ENCODE assay signal across 20 cellular contexts in the genomic region with DNA sequence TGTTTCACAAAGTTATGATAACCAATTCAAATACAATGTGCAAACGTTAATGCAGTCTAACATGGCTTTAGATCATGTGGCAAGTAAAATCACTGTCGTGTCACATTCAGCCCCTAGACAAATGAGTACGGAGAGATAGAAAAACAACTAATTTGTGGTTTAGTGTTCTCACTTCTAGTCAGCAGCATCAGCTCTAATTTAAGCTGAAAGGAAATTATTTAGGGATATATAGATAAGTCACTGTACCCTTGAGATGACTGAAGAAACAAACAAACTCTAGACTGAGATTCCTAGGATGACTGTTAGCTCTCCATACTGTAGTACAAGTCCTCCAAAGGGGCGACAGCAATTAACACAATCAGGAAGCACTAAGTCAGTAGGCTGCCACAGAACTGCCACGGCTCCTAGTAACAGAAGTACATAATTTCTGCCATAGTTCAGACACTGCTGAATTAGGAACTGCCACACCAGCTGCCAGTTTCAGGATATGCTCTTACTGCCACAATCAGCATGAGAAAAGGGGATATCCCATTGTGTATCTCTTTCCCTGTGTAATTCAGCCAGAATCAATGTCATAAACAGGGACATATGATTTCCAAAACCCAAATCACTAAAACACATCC.
DNase-seq lines count a peak whose midpoint lies in the region; ATAC-seq and TF ChIP-seq lines count a peak whose summit lies in the region.
"Had no signal": no experiment of that assay in that cellular context is flagged by ENCODE, and none has a peak within 500 bp of the region (broad histone marks: within the 10 kb centered on the region; RNA-seq: fewer than 3 reads in every experiment).

No MANE protein-coding gene starts in this region.

- no peaks in the 10 kb centered on the region for H3K4me1 ChIP-seq in fibroblast of lung (ENCODE audit: control insufficient read depth, extremely low read depth, insufficient read depth, low read length)
- H3K4me1 ChIP-seq: esophagus squamous epithelium, uterus had no signal

- peaks cover 12% of the 10 kb centered on the region for H3K36me3 Mint-ChIP-seq in HFFc6 (ENCODE audit: low read depth)
- H3K36me3 Mint-ChIP-seq: activated naive CD8-positive, alpha-beta T cell; CD8-positive, alpha-beta memory T cell; mesothelial cell of epicardium had no signal

- peak; percentile 38 for ATAC-seq in GM18519 (IDR thresholded peaks at IDR 0.05; ENCODE audit: low FRiP score, unreplicated experiment)
- peak; percentile 30 for ATAC-seq in HG03378 (IDR thresholded peaks at IDR 0.05; ENCODE audit: unreplicated experiment)
- ATAC-seq in Right ventricle myocardium inferior = no peak
- ATAC-seq: activated T-cell treated with anti-CD3 and anti-CD28 coated beads, Interleukin-2, amount 50 U/mL, for 4 hours; K562 had no signal

- intact Hi-C loops in Right ventricle myocardium inferior (cut with DNase I) = no loop called here

- peaks cover 34% of the 10 kb centered on the region for H3K4me1 Mint-ChIP-seq in HFFc6 (ENCODE audit: low read depth)
- H3K4me1 Mint-ChIP-seq: activated CD4-positive, alpha-beta memory T cell treated with anti-CD3 and anti-CD28 coated beads, Interleukin-2, amount 10 ng/mL, durations not matched to agents 7 days and 5 days; CD8-positive, alpha-beta memory T cell; mesothelial cell of epicardium had no signal

- TF ChIP-seq CTCF in HFFc6 (IDR thresholded peaks at IDR 0.05) (no peak), fibroblast of lung (conservative IDR thresholded peaks at IDR 0.05 in 1 of 2, IDR thresholded peaks at IDR 0.05 in 1 of 2; ENCODE audit: low read depth in 1 of 2, low read length in 2 of 2) (no peak)

- peak overlapping the region; percentile 23 for H2AFZ ChIP-seq in fibroblast of lung (ENCODE audit: low read length)

- H3K4me2 ChIP-seq in fibroblast of lung (ENCODE audit: extremely low read depth, insufficient read depth, low read length) = no peak overlapping the region

- DNase-seq in HFFc6 = no peak
- no peak for DNase-seq in fibroblast of lung (ENCODE audit: low read depth in 2 of 2)
- no peak for DNase-seq in amygdala (lab: John Stamatoyannopoulos, UW)
- no peak for DNase-seq in Right ventricle myocardium inferior (ENCODE audit: missing footprints)
- no peak for DNase-seq in H4 (ENCODE audit: low spot score)
- no peak for DNase-seq in NCI-H2107 treated with DMSO at 0.1 percent for 48 hours (lab: John Stamatoyannopoulos, UW; ENCODE audit: unreplicated experiment)
- DNase-seq: activated CD4-positive, alpha-beta memory T cell treated with anti-CD3 and anti-CD28 coated beads, Interleukin-2, amount 10 ng/mL, durations not matched to agents 7 days and 5 days; activated T-cell treated with anti-CD3 and anti-CD28 coated beads, Interleukin-2, amount 50 U/mL, for 4 hours; CD8-positive, alpha-beta memory T cell; dorsolateral prefrontal cortex; EL; esophagus squamous epithelium; NCI-H1092; uterus had no signal

- H3K4me3 Mint-ChIP-seq in HFFc6 = no peak overlapping the region
- H3K4me3 Mint-ChIP-seq: activated CD4-positive, alpha-beta memory T cell treated with anti-CD3 and anti-CD28 coated beads, Interleukin-2, amount 10 ng/mL, durations not matched to agents 7 days and 5 days; activated naive CD8-positive, alpha-beta T cell; activated T-cell treated with anti-CD3 and anti-CD28 coated beads, Interleukin-2, amount 50 U/mL, for 4 hours; CD8-positive, alpha-beta memory T cell; mesothelial cell of epicardium had no signal

- no peak overlapping the region for H3K9ac ChIP-seq in fibroblast of lung (ENCODE audit: insufficient read depth, low read length)

- no peak overlapping the region for H3K4me3 ChIP-seq in fibroblast of lung (replicated peaks in 1 of 4; ENCODE audit: control extremely low read depth in 1 of 4, insufficient read depth in 1 of 4, low read depth in 3 of 4, low read length in 4 of 4)
- H3K4me3 ChIP-seq: dorsolateral prefrontal cortex, esophagus squamous epithelium, K562, uterus had no signal

- peak overlapping the region; percentile 20; the same call in 1 of the 2 replicates for H3K27ac Mint-ChIP-seq in HFFc6
- H3K27ac Mint-ChIP-seq: activated CD4-positive, alpha-beta memory T cell treated with anti-CD3 and anti-CD28 coated beads, Interleukin-2, amount 10 ng/mL, durations not matched to agents 7 days and 5 days; activated naive CD8-positive, alpha-beta T cell; CD8-positive, alpha-beta memory T cell; mesothelial cell of epicardium had no signal

- no peaks in the 10 kb centered on the region for H3K36me3 ChIP-seq in fibroblast of lung (ENCODE audit: control insufficient read depth, insufficient read depth, low read length)
- H3K36me3 ChIP-seq: esophagus squamous epithelium, uterus had no signal

- H3K79me2 ChIP-seq in fibroblast of lung (ENCODE audit: control insufficient read depth, insufficient read depth, low read length) = no peaks in the 10 kb centered on the region

- no peaks in the 10 kb centered on the region for H3K27me3 ChIP-seq in fibroblast of lung (ENCODE audit: control insufficient read depth, insufficient read depth, low read length)
- H3K27me3 ChIP-seq: dorsolateral prefrontal cortex, esophagus squamous epithelium, uterus had no signal

- H3K27ac ChIP-seq in fibroblast of lung (ENCODE audit: insufficient read depth, low read length) = no peak overlapping the region
- H3K27ac ChIP-seq: dorsolateral prefrontal cortex, esophagus squamous epithelium, uterus, VCaP had no signal

- no peaks in the 10 kb centered on the region; the same call in 1 of the 2 replicates for H3K9me3 Mint-ChIP-seq in HFFc6

- no peaks in the 10 kb centered on the region for H3K27me3 Mint-ChIP-seq in HFFc6 (ENCODE audit: insufficient read depth)
- H3K27me3 Mint-ChIP-seq: activated CD4-positive, alpha-beta memory T cell treated with anti-CD3 and anti-CD28 coated beads, Interleukin-2, amount 10 ng/mL, durations not matched to agents 7 days and 5 days; activated naive CD8-positive, alpha-beta T cell had no signal

- no peaks in the 10 kb centered on the region for H3K9me3 ChIP-seq in fibroblast of lung (ENCODE audit: control insufficient read depth, insufficient read depth, low read depth, low read length)
- H3K9me3 ChIP-seq: uterus had no signal

- no peaks in the 10 kb centered on the region for H4K20me1 ChIP-seq in fibroblast of lung (ENCODE audit: control insufficient read depth, extremely low read depth, insufficient read depth, low read length)
